In genomic region chr1:38028105-38028591, GRCh38 we compare ENCODE assay signal across 9 cellular contexts. TPM values are rescaled to one million over a fixed set of nuclear protein-coding genes. Genes with fewer than 3 reads are reported as not detected.
DNase-seq lines count a peak whose midpoint lies in the region; ATAC-seq and TF ChIP-seq lines count a peak whose summit lies in the region.
"Had no signal": no experiment of that assay in that cellular context is flagged by ENCODE, and none has a peak within 500 bp of the region (broad histone marks: within the 10 kb centered on the region; RNA-seq: fewer than 3 reads in every experiment).

No MANE protein-coding gene starts in this region.

- peak overlapping the region in 1 of 8 donors; percentile 17 for H3K4me3 Mint-ChIP-seq in CD4-positive, alpha-beta memory T cell

- TF ChIP-seq CTCF in ascending aorta (IDR thresholded peaks at IDR 0.05): no peak

- H3K27me3 Mint-ChIP-seq in CD4-positive, alpha-beta memory T cell: no peaks in the 10 kb centered on the region

- peaks cover 16 to 49% (median 30%) of the 10 kb centered on the region in 4 donors for H3K4me1 Mint-ChIP-seq in CD4-positive, alpha-beta memory T cell

- no peak overlapping the region for H3K4me3 ChIP-seq in CD4-positive, alpha-beta memory T cell (ENCODE audit: low read length in 2 of 2)
- H3K4me3 ChIP-seq in skeletal muscle tissue (ENCODE audit: low read length in 3 of 3) (peak overlapping the region in 1 of 3 donors; percentile 22), ascending aorta (no peak overlapping the region)
- H3K4me3 ChIP-seq: cardiac muscle cell had no signal

- H3K27ac Mint-ChIP-seq in CD4-positive, alpha-beta memory T cell: peak overlapping the region in 4 of 7 donors; percentile 36 to 88 (median 82)

- H3K36me3 Mint-ChIP-seq in CD4-positive, alpha-beta memory T cell: peaks cover 14 to 31% of the 10 kb centered on the region in 2 donors

- intact Hi-C loops in CD4-positive, alpha-beta memory T cell (cut with micrococcal nuclease): no loop called here
- intact Hi-C loops in ascending aorta (cut with DNase I): no loop called here
- intact Hi-C loops in head of caudate nucleus (cut with DNase I): loop anchor here (10.0 kb wide), 1 partner anchor 807 kb away; no protein-coding TSS in a partner anchor

- POLR2A ChIA-PET in CD4-positive, alpha-beta memory T cell (lab: Charles Lee; ENCODE audit: partially characterized antibody): interaction anchor here (1.0 to 1.1 kb wide), 2 partner anchors 21 to 32 kb away, joined by 3 read pairs; no protein-coding TSS in a partner anchor

- CTCF ChIA-PET in CD4-positive, alpha-beta memory T cell (lab: Charles Lee; ENCODE audit: partially characterized antibody): interaction anchor here (1.0 to 4.0 kb wide), 6 partner anchors 10 to 806 kb away, joined by 4 to 18 read pairs (median 9); partner anchors contain the start of genes SF3A3 and UTP11

- peak; percentile 61 for ATAC-seq in HG03097 (IDR thresholded peaks at IDR 0.05; ENCODE audit: low FRiP score, unreplicated experiment)

- H3K4me1 ChIP-seq in CD4-positive, alpha-beta memory T cell (ENCODE audit: insufficient read depth, low read length): peaks cover 43% of the 10 kb centered on the region
- peaks cover 59 to 80% (median 76%) of the 10 kb centered on the region in 3 donors for H3K4me1 ChIP-seq in skeletal muscle tissue (ENCODE audit: control insufficient read depth in 3 of 3, insufficient read depth in 3 of 3, low read length in 3 of 3)
- peaks cover 0 to 10% of the 10 kb centered on the region in 2 donors for H3K4me1 ChIP-seq in ascending aorta

- DNase-seq in CD4-positive, alpha-beta memory T cell: no peak
- DNase-seq in GM19238 (ENCODE audit: insufficient read length, low spot score): peak; percentile 72
- DNase-seq in activated CD8-positive, alpha-beta memory T cell treated with anti-CD3 and anti-CD28 coated beads for 48 hours (ENCODE audit: low read depth in 2 of 3, low spot score in 2 of 3): peak in 2 of 3 experiments; percentile 36 to 60
- DNase-seq in ascending aorta (ENCODE audit: low spot score in 2 of 2): no peak
- DNase-seq in activated gamma-delta T cell treated with Interleukin-2 at 50 U/mL for 16 hours: no peak
- no peak for DNase-seq in head of caudate nucleus

- H3K36me3 ChIP-seq in CD4-positive, alpha-beta memory T cell (ENCODE audit: insufficient read depth, low read length): peaks cover 16% of the 10 kb centered on the region
- H3K36me3 ChIP-seq in skeletal muscle tissue (ENCODE audit: control insufficient read depth in 3 of 3, insufficient read depth in 3 of 3, low read length in 3 of 3): peaks cover 22 to 25% (median 23%) of the 10 kb centered on the region in 3 donors
- H3K36me3 ChIP-seq in ascending aorta: peaks cover 26 to 29% of the 10 kb centered on the region in 2 donors

- no peak overlapping the region for H3K27ac ChIP-seq in CD4-positive, alpha-beta memory T cell (ENCODE audit: low read depth, low read length)
- H3K27ac ChIP-seq in skeletal muscle tissue (ENCODE audit: low read depth, low read length) (no peak overlapping the region), ascending aorta (no peak overlapping the region)

- no peaks in the 10 kb centered on the region for H3K9me3 Mint-ChIP-seq in CD4-positive, alpha-beta memory T cell

- H3K9me3 ChIP-seq in CD4-positive, alpha-beta memory T cell (ENCODE audit: control insufficient read depth in 1 of 2, low read length in 2 of 2): no peaks in the 10 kb centered on the region
- no peaks in the 10 kb centered on the region for H3K9me3 ChIP-seq in skeletal muscle tissue (ENCODE audit: control insufficient read depth in 3 of 3, low read length in 3 of 3)
- no peaks in the 10 kb centered on the region for H3K9me3 ChIP-seq in ascending aorta

- no peaks in the 10 kb centered on the region for H3K27me3 ChIP-seq in CD4-positive, alpha-beta memory T cell (ENCODE audit: insufficient read depth, low read length)
- no peaks in the 10 kb centered on the region for H3K27me3 ChIP-seq in skeletal muscle tissue (ENCODE audit: control insufficient read depth in 3 of 3, insufficient read depth in 3 of 3, low read length in 3 of 3)
- H3K27me3 ChIP-seq in ascending aorta: no peaks in the 10 kb centered on the region
- H3K27me3 ChIP-seq: cardiac muscle cell had no signal

- H3K9ac ChIP-seq in skeletal muscle tissue (ENCODE audit: low read depth in 1 of 3, low read length in 3 of 3): peak overlapping the region in 2 of 3 donors; percentile 43 to 81

RNA-seq across cellular contexts. Expression of gene UTP11, which starts 15.6 kb away (rescaled TPM):
- 10 to 100 TPM; 17.3 to 17.5 TPM for total RNA-seq in CD4-positive, alpha-beta memory T cell
- polyA plus RNA-seq in CD4-positive, alpha-beta memory T cell: 10 to 100 TPM; 21.0 to 21.9 TPM
- 61.1 TPM for total RNA-seq in skeletal muscle tissue
- total RNA-seq in ascending aorta: 16.5 TPM

RNA-seq across cellular contexts. Expression of gene POU3F1, which starts 18.4 kb away (rescaled TPM):
- total RNA-seq in CD4-positive, alpha-beta memory T cell: under 1 TPM; 0.14 to 0.15 TPM
- under 1 TPM in 1 of 2 donors, not detected in 1; 0.08 TPM for polyA plus RNA-seq in CD4-positive, alpha-beta memory T cell
- total RNA-seq in skeletal muscle tissue: 0.52 TPM
- not detected for total RNA-seq in ascending aorta

RNA-seq across cellular contexts. Expression of gene FHL3, which starts 22.8 kb away (rescaled TPM):
- total RNA-seq in CD4-positive, alpha-beta memory T cell: 1 to 10 TPM; 3.7 to 5.0 TPM
- 1 to 10 TPM; 3.4 to 3.7 TPM for polyA plus RNA-seq in CD4-positive, alpha-beta memory T cell
- 58.5 TPM for total RNA-seq in skeletal muscle tissue
- total RNA-seq in ascending aorta: 60.1 TPM

RNA-seq across cellular contexts. Expression of gene SF3A3, which starts 38.3 kb away (rescaled TPM):
- 10 to 100 TPM; 74.0 to 74.6 TPM for total RNA-seq in CD4-positive, alpha-beta memory T cell
- 100 to 1,000 TPM in 1 of 2 donors, 10 to 100 TPM in 1; 99.5 to 111 TPM for polyA plus RNA-seq in CD4-positive, alpha-beta memory T cell
- total RNA-seq in skeletal muscle tissue (53.2 TPM), ascending aorta (20.3 TPM)

Comparison
In these comparisons a context has a peak if more than half of its experiments do, and no peak if none do; other contexts are left out.
1. DNase-seq: peak in GM19238 (single experiment) and activated CD8-positive, alpha-beta memory T cell treated with anti-CD3 and anti-CD28 coated beads for 48 hours (2 of 3); none in CD4-positive, alpha-beta memory T cell (0 of 5), ascending aorta (0 of 2), activated gamma-delta T cell treated with Interleukin-2 at 50 U/mL for 16 hours (single experiment) and head of caudate nucleus (0 of 42).